In the genomic region with DNA sequence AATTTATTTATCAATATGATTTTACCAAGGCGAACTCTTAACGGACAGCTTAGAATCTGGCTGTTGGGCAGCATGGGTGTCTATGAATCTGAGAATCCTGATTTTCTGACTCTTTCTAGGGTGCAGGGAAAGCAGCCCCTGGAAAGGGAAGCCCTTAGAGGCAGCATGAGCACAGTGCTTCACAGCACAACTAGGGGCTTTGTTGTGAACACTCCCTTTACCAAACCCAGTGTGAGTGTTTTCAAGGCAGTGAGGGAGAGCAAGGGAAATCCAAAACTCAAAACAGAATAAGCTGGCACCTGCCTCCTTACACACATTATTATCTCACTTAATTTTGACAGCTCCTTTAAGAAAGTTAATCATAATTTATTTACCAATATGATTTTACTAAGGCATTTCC, we compare ENCODE assay signal across 25 cellular contexts.
DNase-seq lines count a peak whose midpoint lies in the region; ATAC-seq lines count a peak whose summit lies in the region.
"Had no signal": no experiment of that assay in that cellular context is flagged by ENCODE, and none has a peak within 500 bp of the region (broad histone marks: within the 10 kb centered on the region; RNA-seq: fewer than 3 reads in every experiment).

No MANE protein-coding gene starts in this region.

- no peak for ATAC-seq in left colon
- ATAC-seq in GM21576 (IDR thresholded peaks at IDR 0.05; ENCODE audit: unreplicated experiment) = no peak
- ATAC-seq: A549, K562 had no signal

- H3K27ac ChIP-seq in iPS-20b (ENCODE audit: low read length) = no peak overlapping the region
- H3K27ac ChIP-seq: A549, C4-2B, SJSA1 had no signal

- H3K36me3 ChIP-seq in H7 (replicated peaks; ENCODE audit: control insufficient read depth, insufficient read depth, low read length) = no peaks in the 10 kb centered on the region
- no peaks in the 10 kb centered on the region for H3K36me3 ChIP-seq in iPS-20b (ENCODE audit: insufficient read depth, low read depth, low read length)
- H3K36me3 ChIP-seq: SJSA1 had no signal

- H3K9ac ChIP-seq in iPS-20b (ENCODE audit: low read depth, low read length) = peak overlapping the region; percentile 35; the same call in 1 of the 2 replicates

- intact Hi-C loops in left colon (cut with DNase I, micrococcal nuclease) = no loop called here

- H3K4me3 ChIP-seq in H7 (ENCODE audit: insufficient read depth, low read depth, low read length) (no peak overlapping the region), iPS-20b (ENCODE audit: low read length) (no peak overlapping the region)
- H3K4me3 ChIP-seq: A549, K562, SJSA1 had no signal

- no peaks in the 10 kb centered on the region for H3K9me3 ChIP-seq in iPS-20b (ENCODE audit: insufficient read depth, low read depth, low read length)
- H3K9me3 ChIP-seq: A549, SJSA1 had no signal

- no peaks in the 10 kb centered on the region for H3K27me3 ChIP-seq in H7 (ENCODE audit: control insufficient read depth, insufficient read depth, low read length)
- no peaks in the 10 kb centered on the region for H3K27me3 ChIP-seq in iPS-20b (ENCODE audit: insufficient read depth, low read length)
- H3K27me3 ChIP-seq: SJSA1 had no signal

- DNase-seq in H7 (peak; percentile 28), dedifferentiated amniotic fluid mesenchymal stem cell (ENCODE audit: extremely low spot score) (peak; percentile 7), pons (ENCODE audit: low spot score) (peak; percentile 15), C1 segment of cervical spinal cord (lab: John Stamatoyannopoulos, UW) (no peak), left colon (no peak)
- DNase-seq: AML-193; CD8-positive, alpha-beta memory T cell; DMS 273 treated with DMSO at 0.1 percent for 48 hours; DMS79; GF-D8; H9; Kasumi-1; NCI-H1105 treated with DMSO at 0.1 percent for 48 hours; NCI-H146; NCI-H1930; NCI-H446 treated with DMSO at 0.1 percent for 48 hours; NCI-H526 treated with DMSO at 0.1 percent for 48 hours; Right ventricle myocardium superior; RPMI8226 had no signal

- peaks cover 13% of the 10 kb centered on the region; the same call in 1 of the 2 replicates for H3K4me1 ChIP-seq in iPS-20b (ENCODE audit: insufficient read depth, low read length)
- H3K4me1 ChIP-seq: A549, SJSA1 had no signal

Comparison
In these comparisons a context has a peak if more than half of its experiments do, and no peak if none do; other contexts are left out.
1. DNase-seq: peak in H7 (single experiment), dedifferentiated amniotic fluid mesenchymal stem cell (single experiment) and pons (single experiment); none in C1 segment of cervical spinal cord (0 of 14) and left colon (0 of 2).